1 cellular context compared by ENCODE assay signal in genomic region chr17:37744633-37744927, GRCh38.
TF ChIP-seq lines count a peak whose summit lies in the region.

No MANE protein-coding gene starts in this region.

TF ChIP-seq in A549, 52 proteins besides CTCF, POLR2A, EP300 and RAD21 (continued from another document):
- TF ChIP-seq REST (IDR thresholded peaks at IDR 0.05): no peak
- TF ChIP-seq JUN (IDR thresholded peaks at IDR 0.05): peak in 1 of 2 experiments; percentile 49; a peak in 3 of 5 replicates
- TF ChIP-seq POLR2AphosphoS2 (conservative IDR thresholded peaks at IDR 0.05; ENCODE audit: low read length): no peak
